Comparison of ENCODE assay signal across 27 cellular contexts in the genomic region with DNA sequence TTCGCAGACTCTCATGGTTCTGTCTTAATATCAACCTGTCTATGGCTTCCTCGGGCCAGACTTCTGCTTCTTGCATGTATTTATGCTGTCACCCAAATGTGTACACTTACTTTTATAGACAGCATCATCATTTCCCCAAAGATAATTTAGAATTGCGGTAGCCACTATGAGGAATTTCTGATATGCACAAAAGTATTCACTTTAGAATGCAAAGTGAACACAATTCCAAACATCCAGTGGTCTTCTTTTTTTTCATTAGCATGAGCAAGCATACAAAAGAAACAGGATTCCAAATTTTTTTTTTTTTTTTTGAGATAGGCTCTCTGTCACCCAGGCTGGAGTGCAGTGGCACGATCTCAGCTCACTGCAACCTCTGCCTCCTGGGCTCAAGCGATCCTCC.
"Had no signal": no experiment of that assay in that cellular context is flagged by ENCODE, and none has a peak within 500 bp of the region (broad histone marks: within the 10 kb centered on the region; RNA-seq: fewer than 3 reads in every experiment).

No MANE protein-coding gene starts in this region.

- ATAC-seq: activated CD4-positive, alpha-beta T cell treated with anti-CD3 and anti-CD28 coated beads for 36 hours; foreskin keratinocyte; heart left ventricle; naive thymus-derived CD4-positive, alpha-beta T cell; pancreas; upper lobe of right lung had no signal

- H3K27ac Mint-ChIP-seq: activated CD4-positive, alpha-beta T cell treated with anti-CD3 and anti-CD28 coated beads for 36 hours; activated naive CD4-positive, alpha-beta T cell treated with anti-CD3 and anti-CD28 coated beads for 36 hours; activated naive CD8-positive, alpha-beta T cell treated with anti-CD3 and anti-CD28 coated beads for 36 hours; immature natural killer cell had no signal

- H3K27me3 Mint-ChIP-seq: activated B cell treated with CpG ODN at 0.5 μM for 24 hours; activated CD4-positive, alpha-beta T cell treated with anti-CD3 and anti-CD28 coated beads for 36 hours; activated naive CD8-positive, alpha-beta T cell treated with anti-CD3 and anti-CD28 coated beads for 36 hours; memory B cell; naive thymus-derived CD4-positive, alpha-beta T cell had no signal

- H3K36me3 Mint-ChIP-seq: immature natural killer cell had no signal

- H3K9me3 Mint-ChIP-seq: activated B cell treated with CpG ODN at 0.5 μM for 24 hours; activated naive CD4-positive, alpha-beta T cell treated with anti-CD3 and anti-CD28 coated beads for 36 hours; activated naive CD8-positive, alpha-beta T cell treated with anti-CD3 and anti-CD28 coated beads for 36 hours; immature natural killer cell; memory B cell; naive thymus-derived CD4-positive, alpha-beta T cell had no signal

- H3K27me3 ChIP-seq: ascending aorta, foreskin keratinocyte, heart left ventricle, pancreas, sigmoid colon, suprapubic skin, tibial artery, upper lobe of right lung had no signal

- H3K4me1 ChIP-seq: foreskin keratinocyte, prostate gland had no signal

- H3K4me3 Mint-ChIP-seq: activated B cell treated with CpG ODN at 0.5 μM for 24 hours; activated CD4-positive, alpha-beta T cell treated with anti-CD3 and anti-CD28 coated beads for 36 hours; activated naive CD4-positive, alpha-beta T cell treated with anti-CD3 and anti-CD28 coated beads for 36 hours; activated naive CD8-positive, alpha-beta T cell treated with anti-CD3 and anti-CD28 coated beads for 36 hours; immature natural killer cell; memory B cell; naive thymus-derived CD4-positive, alpha-beta T cell had no signal

- H3K27ac ChIP-seq: ascending aorta, foreskin keratinocyte, heart left ventricle, pancreas, prostate gland, sigmoid colon, suprapubic skin, tibial artery, upper lobe of right lung had no signal

- H3K9me3 ChIP-seq: ascending aorta, heart left ventricle, pancreas, prostate gland, sigmoid colon, suprapubic skin, tibial artery, upper lobe of right lung had no signal

- H3K4me3 ChIP-seq: ascending aorta, heart left ventricle, pancreas, prostate gland, sigmoid colon, suprapubic skin, tibial artery, upper lobe of right lung had no signal

- DNase-seq: activated B cell treated with CpG ODN at 0.5 μM for 24 hours; activated CD4-positive, alpha-beta T cell treated with anti-CD3 and anti-CD28 coated beads for 36 hours; activated CD4-positive, alpha-beta T cell treated with anti-CD3 and anti-CD28 coated beads, Interleukin-2, amount 50 U/mL, for 4 hours; activated CD8-positive, alpha-beta memory T cell treated with anti-CD3 and anti-CD28 coated beads for 24 hours; activated effector memory CD4-positive, alpha-beta T cell treated with anti-CD3 and anti-CD28 coated beads, Interleukin-2, amount 50 U/mL, for 16 hours; activated naive CD4-positive, alpha-beta T cell treated with anti-CD3 and anti-CD28 coated beads for 36 hours; activated naive CD8-positive, alpha-beta T cell treated with anti-CD3 and anti-CD28 coated beads for 36 hours; caudate nucleus; cortex of kidney; foreskin keratinocyte; heart left ventricle; hypothalamus; immature natural killer cell; midbrain; naive thymus-derived CD4-positive, alpha-beta T cell; pancreas; retina; sigmoid colon; stimulated activated CD4-positive, alpha-beta T cell treated with anti-CD3 and anti-CD28 coated beads, Interleukin-15, amount 100 ng/mL, for 24 hours; stimulated activated CD4-positive, alpha-beta T cell treated with anti-CD3 and anti-CD28 coated beads, Interleukin-2, amount 100 ng/mL, for 24 hours; stimulated activated naive CD4-positive, alpha-beta T cell; tibial artery; upper lobe of right lung had no signal
